Comparison of ENCODE assay signal across 28 cellular contexts in genomic region chr7:108662783-108663182, GRCh38.
"Had no signal": no experiment of that assay in that cellular context is flagged by ENCODE, and none has a peak within 500 bp of the region (broad histone marks: within the 10 kb centered on the region; RNA-seq: fewer than 3 reads in every experiment).

No MANE protein-coding gene starts in this region.

- H3K4me3 ChIP-seq: hepatocyte, left lung, lower lobe of right lung, ovary, right atrium auricular region, skin epidermis, spleen, suprapubic skin, thoracic aorta, tibial artery, upper lobe of right lung had no signal

- FAIRE-seq: urothelium cell line had no signal

- H3K27me3 Mint-ChIP-seq: stimulated activated naive CD8-positive, alpha-beta T cell treated with anti-CD3 and anti-CD28 coated beads, Interleukin-15, Interleukin-2, amounts not matched to agents 100 ng/mL and 50 ng/mL, for 24 hours had no signal

- H3K27me3 ChIP-seq: hepatocyte, left lung, ovary, right atrium auricular region, suprapubic skin, tibial artery had no signal

- H3K36me3 Mint-ChIP-seq: mesothelial cell of epicardium; naive B cell; natural killer cell; stimulated activated effector memory CD8-positive, alpha-beta T cell treated with anti-CD3 and anti-CD28 coated beads, Interleukin-12 subunit alpha, Interleukin-12 subunit beta, amount 100 ng/mL, for 72 hours had no signal

- H3K9me3 Mint-ChIP-seq: mesothelial cell of epicardium; naive B cell; nephron progenitor cell; stimulated activated effector memory CD8-positive, alpha-beta T cell treated with anti-CD3 and anti-CD28 coated beads, Interleukin-12 subunit alpha, Interleukin-12 subunit beta, amount 100 ng/mL, for 72 hours; stimulated activated naive CD8-positive, alpha-beta T cell treated with anti-CD3 and anti-CD28 coated beads, Interleukin-15, Interleukin-2, amounts not matched to agents 100 ng/mL and 50 ng/mL, for 24 hours had no signal

- ATAC-seq: left cardiac atrium; left lung; lower lobe of right lung; natural killer cell; sciatic nerve; stimulated activated effector memory CD8-positive, alpha-beta T cell treated with anti-CD3 and anti-CD28 coated beads, Interleukin-12 subunit alpha, Interleukin-12 subunit beta, amount 100 ng/mL, for 72 hours; upper lobe of right lung had no signal

- H3K4me3 Mint-ChIP-seq: mesothelial cell of epicardium; naive B cell; natural killer cell; nephron progenitor cell; stimulated activated effector memory CD8-positive, alpha-beta T cell treated with anti-CD3 and anti-CD28 coated beads, Interleukin-12 subunit alpha, Interleukin-12 subunit beta, amount 100 ng/mL, for 72 hours; stimulated activated naive CD8-positive, alpha-beta T cell treated with anti-CD3 and anti-CD28 coated beads, Interleukin-15, Interleukin-2, amounts not matched to agents 100 ng/mL and 50 ng/mL, for 24 hours had no signal

- H3K27ac ChIP-seq: hepatocyte, left lung, lower lobe of right lung, ovary, right atrium auricular region, skin epidermis, spleen, suprapubic skin, thoracic aorta, tibial artery, upper lobe of right lung had no signal

- H3K4me1 Mint-ChIP-seq: naive B cell; natural killer cell; nephron progenitor cell; stimulated activated effector memory CD8-positive, alpha-beta T cell treated with anti-CD3 and anti-CD28 coated beads, Interleukin-12 subunit alpha, Interleukin-12 subunit beta, amount 100 ng/mL, for 72 hours had no signal

- H3K27ac Mint-ChIP-seq: mesothelial cell of epicardium; naive B cell; natural killer cell; nephron progenitor cell; progenitor cell of endocrine pancreas; stimulated activated effector memory CD8-positive, alpha-beta T cell treated with anti-CD3 and anti-CD28 coated beads, Interleukin-12 subunit alpha, Interleukin-12 subunit beta, amount 100 ng/mL, for 72 hours; stimulated activated naive CD8-positive, alpha-beta T cell treated with anti-CD3 and anti-CD28 coated beads, Interleukin-15, Interleukin-2, amounts not matched to agents 100 ng/mL and 50 ng/mL, for 24 hours had no signal

- H3K9me3 ChIP-seq: left lung, lower lobe of right lung, ovary, right atrium auricular region, spleen, thoracic aorta, tibial artery, upper lobe of right lung had no signal

- H3K36me3 ChIP-seq: left lung, lower lobe of right lung, ovary, right atrium auricular region, spleen, suprapubic skin, thoracic aorta, tibial artery, upper lobe of right lung had no signal

- DNase-seq: islet precursor cell; kidney glomerular epithelial cell; left cardiac atrium; left lung; lower lobe of right lung; mammary epithelial cell; mesenchymal stem cell; naive B cell; natural killer cell; nephron progenitor cell; ovary; spleen; stimulated activated CD4-positive, alpha-beta T cell treated with anti-CD3 and anti-CD28 coated beads, Interleukin-4, amount 100 ng/mL, for 24 hours; stimulated activated naive CD4-positive, alpha-beta T cell; tibial artery; trophoblast cell; upper lobe of right lung had no signal

- H3K4me1 ChIP-seq: left lung, lower lobe of right lung, right atrium auricular region, spleen, suprapubic skin, tibial artery, upper lobe of right lung had no signal
